13 cellular contexts compared by ENCODE assay signal in genomic region chr9:98809311-98810105, GRCh38. TPM values are rescaled to one million over a fixed set of nuclear protein-coding genes. Genes with fewer than 3 reads are reported as not detected.
DNase-seq lines count a peak whose midpoint lies in the region; ATAC-seq and TF ChIP-seq lines count a peak whose summit lies in the region.
"Had no signal": no experiment of that assay in that cellular context is flagged by ENCODE, and none has a peak within 500 bp of the region (broad histone marks: within the 10 kb centered on the region; RNA-seq: fewer than 3 reads in every experiment).

No MANE protein-coding gene starts in this region.

- H3K4me3 Mint-ChIP-seq in stimulated activated naive CD8-positive, alpha-beta T cell treated with anti-CD3 and anti-CD28 coated beads, Interleukin-15, Interleukin-2, amounts not matched to agents 100 ng/mL and 50 ng/mL, for 24 hours, result peak overlapping the region; percentile 61
- H3K4me3 Mint-ChIP-seq in activated naive CD8-positive, alpha-beta T cell, result peak overlapping the region; percentile 88
- peak overlapping the region; percentile 81 for H3K4me3 Mint-ChIP-seq in memory B cell

- H3K36me3 ChIP-seq in upper lobe of right lung, result no peaks in the 10 kb centered on the region
- H3K36me3 ChIP-seq: uterus had no signal

- peaks cover 34% of the 10 kb centered on the region for H3K4me1 Mint-ChIP-seq in stimulated activated naive CD8-positive, alpha-beta T cell treated with anti-CD3 and anti-CD28 coated beads, Interleukin-15, Interleukin-2, amounts not matched to agents 100 ng/mL and 50 ng/mL, for 24 hours (ENCODE audit: low read depth)
- H3K4me1 Mint-ChIP-seq in activated naive CD8-positive, alpha-beta T cell (ENCODE audit: low read depth), result peaks cover 31% of the 10 kb centered on the region
- H3K4me1 Mint-ChIP-seq in memory B cell, result peaks cover 12% of the 10 kb centered on the region

- no peaks in the 10 kb centered on the region for H3K27me3 Mint-ChIP-seq in stimulated activated naive CD8-positive, alpha-beta T cell treated with anti-CD3 and anti-CD28 coated beads, Interleukin-15, Interleukin-2, amounts not matched to agents 100 ng/mL and 50 ng/mL, for 24 hours
- H3K27me3 Mint-ChIP-seq in activated naive CD8-positive, alpha-beta T cell, result no peaks in the 10 kb centered on the region
- peaks cover 2% of the 10 kb centered on the region for H3K27me3 Mint-ChIP-seq in memory B cell

- no peak for ATAC-seq in stimulated activated naive CD8-positive, alpha-beta T cell treated with anti-CD3 and anti-CD28 coated beads, Interleukin-15, Interleukin-2, amounts not matched to agents 100 U/mL and 50 U/mL, for 24 hours
- ATAC-seq in memory B cell (ENCODE audit: low read depth), result no peak
- ATAC-seq in upper lobe of right lung, result peak; percentile 23

- no peak for DNase-seq in stimulated activated naive CD8-positive, alpha-beta T cell treated with anti-CD3 and anti-CD28 coated beads, Interleukin-15, Interleukin-2, amounts not matched to agents 100 U/mL and 50 U/mL, for 24 hours
- no peak for DNase-seq in memory B cell (ENCODE audit: low spot score in 2 of 2)
- DNase-seq in upper lobe of right lung, result no peak
- DNase-seq in AML-193 (lab: John Stamatoyannopoulos, UW), result no peak
- DNase-seq in effector CD8-positive, alpha-beta T cell (lab: John Stamatoyannopoulos, UW), result no peak
- no peak for DNase-seq in NOMO-1 (lab: John Stamatoyannopoulos, UW; ENCODE audit: unreplicated experiment in 2 of 2)
- DNase-seq: activated naive CD4-positive, alpha-beta T cell; midbrain; NCI-H2227 treated with DMSO at 0.1 percent for 48 hours; stimulated activated CD4-positive, alpha-beta T cell treated with anti-CD3 and anti-CD28 coated beads, Interleukin-1b, Interleukin-23, amount 100 ng/mL, for 48 hours; uterus had no signal

- no peak overlapping the region for H3K4me3 ChIP-seq in upper lobe of right lung
- H3K4me3 ChIP-seq: uterus had no signal

- H3K36me3 Mint-ChIP-seq in stimulated activated naive CD8-positive, alpha-beta T cell treated with anti-CD3 and anti-CD28 coated beads, Interleukin-15, Interleukin-2, amounts not matched to agents 100 ng/mL and 50 ng/mL, for 24 hours (ENCODE audit: low read depth), result peaks cover 5% of the 10 kb centered on the region
- H3K36me3 Mint-ChIP-seq in activated naive CD8-positive, alpha-beta T cell, result peaks cover 10% of the 10 kb centered on the region
- peaks cover 2% of the 10 kb centered on the region for H3K36me3 Mint-ChIP-seq in memory B cell

- H3K4me1 ChIP-seq in upper lobe of right lung, result peaks cover 21% of the 10 kb centered on the region

- no peak for TF ChIP-seq CTCF in upper lobe of right lung (IDR thresholded peaks at IDR 0.05)

- no peaks in the 10 kb centered on the region for H3K9me3 Mint-ChIP-seq in stimulated activated naive CD8-positive, alpha-beta T cell treated with anti-CD3 and anti-CD28 coated beads, Interleukin-15, Interleukin-2, amounts not matched to agents 100 ng/mL and 50 ng/mL, for 24 hours
- H3K9me3 Mint-ChIP-seq in activated naive CD8-positive, alpha-beta T cell (ENCODE audit: low read depth), result peaks cover 5% of the 10 kb centered on the region
- peaks cover 2% of the 10 kb centered on the region for H3K9me3 Mint-ChIP-seq in memory B cell

- H3K27me3 ChIP-seq in upper lobe of right lung, result no peaks in the 10 kb centered on the region
- H3K27me3 ChIP-seq: uterus had no signal

- intact Hi-C loops in upper lobe of right lung (cut with DNase I), result no loop called here

- no peak overlapping the region for H3K27ac Mint-ChIP-seq in stimulated activated naive CD8-positive, alpha-beta T cell treated with anti-CD3 and anti-CD28 coated beads, Interleukin-15, Interleukin-2, amounts not matched to agents 100 ng/mL and 50 ng/mL, for 24 hours
- no peak overlapping the region for H3K27ac Mint-ChIP-seq in activated naive CD8-positive, alpha-beta T cell
- no peak overlapping the region for H3K27ac Mint-ChIP-seq in memory B cell

- peak overlapping the region; percentile 51 for H3K27ac ChIP-seq in upper lobe of right lung
- H3K27ac ChIP-seq: uterus had no signal

- no peaks in the 10 kb centered on the region for H3K9me3 ChIP-seq in upper lobe of right lung
- H3K9me3 ChIP-seq: uterus had no signal

RNA-seq across cellular contexts. Expression of gene GALNT12, which starts 2.0 kb away (rescaled TPM):
- total RNA-seq in upper lobe of right lung, result 28.3 TPM

RNA-seq across cellular contexts. Expression of gene ANKS6, which starts 13.2 kb away (rescaled TPM):
- total RNA-seq in upper lobe of right lung, result 26.7 TPM
